Comparison of ENCODE assay signal across 15 cellular contexts in genomic region chr5:122607818-122608217, GRCh38.
A peak's percentile ranks its signal among the peaks of the same experiment; 100 is the strongest.
DNase-seq lines count a peak whose midpoint lies in the region; ATAC-seq and TF ChIP-seq lines count a peak whose summit lies in the region.
"Had no signal": no experiment of that assay in that cellular context is flagged by ENCODE, and none has a peak within 500 bp of the region (broad histone marks: within the 10 kb centered on the region; RNA-seq: fewer than 3 reads in every experiment).

No MANE protein-coding gene starts in this region.

- no peaks in the 10 kb centered on the region for H3K36me3 ChIP-seq in ACC112 (ENCODE audit: insufficient read depth, low read length)
- H3K36me3 ChIP-seq in adipocyte (ENCODE audit: control insufficient read depth, insufficient read depth, low read length, severe bottlenecking) = no peaks in the 10 kb centered on the region
- no peaks in the 10 kb centered on the region for H3K36me3 ChIP-seq in Karpas-422 (ENCODE audit: insufficient read depth, low read length)
- H3K36me3 ChIP-seq: BLaER1 had no signal

- H3K9me2 ChIP-seq in Karpas-422 (replicated peaks; ENCODE audit: insufficient read depth, low read length) = no peaks in the 10 kb centered on the region

- H3K9me3 Mint-ChIP-seq in mesothelial cell of epicardium = peaks cover 20% of the 10 kb centered on the region

- H3K79me2 ChIP-seq in ACC112 (ENCODE audit: control insufficient read depth, insufficient read depth, low read length, unreplicated experiment) = no peaks in the 10 kb centered on the region
- no peaks in the 10 kb centered on the region for H3K79me2 ChIP-seq in Karpas-422 (ENCODE audit: low read length)

- no peak for TF ChIP-seq CTCF in mesothelial cell of epicardium (IDR thresholded peaks at IDR 0.05; ENCODE audit: unreplicated experiment)

- H3K4me1 ChIP-seq in ACC112 (ENCODE audit: control insufficient read depth, insufficient read depth, low read length, unreplicated experiment) (peaks cover 6% of the 10 kb centered on the region), adipocyte (ENCODE audit: control insufficient read depth, insufficient read depth, low read length) (peaks cover 21% of the 10 kb centered on the region), Karpas-422 (ENCODE audit: low read length) (no peaks in the 10 kb centered on the region)
- H3K4me1 ChIP-seq: BLaER1 had no signal

- no peak overlapping the region for H3K4me2 ChIP-seq in Karpas-422 (ENCODE audit: low read depth, low read length, poor library complexity, severe bottlenecking)
- H3K4me2 ChIP-seq: BLaER1 had no signal

- H3K27me3 ChIP-seq in ACC112 (ENCODE audit: insufficient read depth, low read length) (no peaks in the 10 kb centered on the region), adipocyte (replicated peaks; ENCODE audit: control insufficient read depth, insufficient read depth, low read length) (no peaks in the 10 kb centered on the region), Karpas-422 (ENCODE audit: low read length) (no peaks in the 10 kb centered on the region)
- H3K27me3 ChIP-seq: BLaER1 had no signal

- peak overlapping the region; percentile 55 for H2AFZ ChIP-seq in ACC112 (ENCODE audit: low read length, unreplicated experiment)
- H2AFZ ChIP-seq in Karpas-422 (ENCODE audit: low read length) = no peak overlapping the region
- H2AFZ ChIP-seq: GM23248 had no signal

- H3K27ac ChIP-seq in ACC112 (ENCODE audit: low read depth, low read length) = peak overlapping the region; percentile 45
- no peak overlapping the region for H3K27ac ChIP-seq in Karpas-422 (ENCODE audit: low read length)
- H3K27ac ChIP-seq: BLaER1, GM23248 had no signal

- H3K4me1 Mint-ChIP-seq in mesothelial cell of epicardium = peaks cover 22% of the 10 kb centered on the region
- H3K4me1 Mint-ChIP-seq: CD8-positive, alpha-beta memory T cell had no signal

- H3K9ac ChIP-seq in adipocyte (ENCODE audit: low read length) (no peak overlapping the region), Karpas-422 (ENCODE audit: low read length) (no peak overlapping the region)
- H3K9ac ChIP-seq: BLaER1, GM23248 had no signal

- H3K36me3 Mint-ChIP-seq in mesothelial cell of epicardium = no peaks in the 10 kb centered on the region
- H3K36me3 Mint-ChIP-seq: CD8-positive, alpha-beta memory T cell had no signal

- no peak overlapping the region for H3K4me3 Mint-ChIP-seq in mesothelial cell of epicardium
- H3K4me3 Mint-ChIP-seq: CD8-positive, alpha-beta memory T cell had no signal

- DNase-seq in adipocyte (ENCODE audit: low read depth) (peak; percentile 13), fibroblast of gingiva (ENCODE audit: low read depth) (peak; percentile 6), mesothelial cell of epicardium (ENCODE audit: low spot score in 2 of 2, unreplicated experiment in 2 of 2) (no peak), AG08395 (ENCODE audit: low spot score) (no peak), Karpas-422 (no peak)
- DNase-seq: AML-193; CD8-positive, alpha-beta memory T cell; DND-41; GDM1; GM23248 had no signal

- no peak for ATAC-seq in HG03457 (IDR thresholded peaks at IDR 0.05; ENCODE audit: unreplicated experiment)
- ATAC-seq: HCT116 had no signal

- H4K20me1 ChIP-seq in Karpas-422 (ENCODE audit: insufficient read depth, low read depth, low read length) = no peaks in the 10 kb centered on the region
- H4K20me1 ChIP-seq: BLaER1 had no signal

- H3K27me3 Mint-ChIP-seq in mesothelial cell of epicardium (ENCODE audit: low read depth) = no peaks in the 10 kb centered on the region

- H3K9me3 ChIP-seq in adipocyte (ENCODE audit: control insufficient read depth, low read length) (no peaks in the 10 kb centered on the region), Karpas-422 (ENCODE audit: low read length) (no peaks in the 10 kb centered on the region)
- H3K9me3 ChIP-seq: BLaER1, Caco-2 had no signal

- peak overlapping the region; percentile 39 for H3K27ac Mint-ChIP-seq in mesothelial cell of epicardium
- H3K27ac Mint-ChIP-seq: CD8-positive, alpha-beta memory T cell had no signal

- H3K4me3 ChIP-seq in ACC112 (ENCODE audit: low read depth, low read length) (no peak overlapping the region), adipocyte (ENCODE audit: low read length) (peak overlapping the region; percentile 33), Karpas-422 (ENCODE audit: low read length) (no peak overlapping the region)
- H3K4me3 ChIP-seq: BLaER1, GM23248 had no signal

Comparison
In these comparisons a context has a peak if more than half of its experiments do, and no peak if none do; other contexts are left out.
1. DNase-seq: peak in adipocyte (single experiment) and fibroblast of gingiva (single experiment); none in mesothelial cell of epicardium (0 of 2), AG08395 (single experiment) and Karpas-422 (single experiment).